Comparison of ENCODE assay signal across 34 cellular contexts in the genomic region with DNA sequence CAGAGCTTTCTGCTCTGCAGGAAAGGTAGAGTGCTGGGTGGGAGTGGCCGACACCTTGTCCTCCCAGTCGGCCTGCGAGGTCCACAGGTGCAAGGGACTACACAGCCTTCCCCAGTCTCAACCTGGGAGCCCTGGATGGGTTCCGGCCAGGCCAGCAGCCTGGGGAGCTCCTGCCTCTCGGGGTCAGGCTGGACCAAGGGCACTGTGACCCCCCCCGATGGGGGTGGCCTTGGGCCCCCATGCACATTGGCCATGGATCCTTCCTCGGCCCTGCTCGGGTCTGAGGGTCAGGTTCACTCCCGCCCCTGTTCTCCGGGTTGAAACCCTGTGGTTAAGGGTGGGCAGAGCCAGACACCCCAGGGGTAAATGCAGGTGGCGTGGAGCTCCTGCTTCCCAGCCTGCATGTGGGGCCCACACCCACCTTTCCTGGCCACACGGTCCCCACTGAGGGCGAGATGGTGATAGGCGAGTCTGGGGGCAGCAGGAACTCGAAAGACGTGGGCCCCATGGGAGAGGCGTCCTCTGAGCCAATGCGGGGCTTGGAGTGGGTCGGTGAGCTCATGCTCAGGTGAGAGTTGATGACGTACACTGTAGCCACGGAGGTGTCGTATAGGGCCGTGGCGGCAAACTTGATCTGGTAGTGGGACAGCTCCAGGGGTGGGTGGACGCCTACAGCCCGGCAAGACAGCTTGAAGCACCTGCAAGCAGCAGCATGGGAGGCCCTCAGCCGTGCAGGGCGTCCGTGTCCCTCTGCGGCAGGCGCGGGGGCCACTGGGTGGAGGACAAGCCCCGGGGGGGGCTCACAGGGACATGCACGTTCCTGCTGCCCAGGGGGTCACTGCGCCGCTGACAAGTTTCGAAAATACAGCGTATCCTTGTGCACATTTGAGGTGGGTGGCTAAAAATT. TPM values are rescaled to one million over a fixed set of nuclear protein-coding genes. Genes with fewer than 3 reads are reported as not detected.
A peak's percentile ranks its signal among the peaks of the same experiment; 100 is the strongest.
DNase-seq lines count a peak whose midpoint lies in the region; ATAC-seq, FAIRE-seq and TF ChIP-seq lines count a peak whose summit lies in the region.
"Had no signal": no experiment of that assay in that cellular context is flagged by ENCODE, and none has a peak within 500 bp of the region (broad histone marks: within the 10 kb centered on the region; RNA-seq: fewer than 3 reads in every experiment).

No MANE protein-coding gene starts in this region.

- H3K4me1 Mint-ChIP-seq in stimulated activated naive CD8-positive, alpha-beta T cell treated with anti-CD3 and anti-CD28 coated beads, Interleukin-15, amount 100 ng/mL, for 72 hours: no peaks in the 10 kb centered on the region
- no peaks in the 10 kb centered on the region for H3K4me1 Mint-ChIP-seq in chondrocyte (ENCODE audit: low read depth)
- H3K4me1 Mint-ChIP-seq: activated naive CD4-positive, alpha-beta T cell treated with anti-CD3 and anti-CD28 coated beads, Interleukin-2, amount 50 U/mL, for 24 hours; CD14-positive monocyte; immature natural killer cell; neural crest cell had no signal

- intact Hi-C loops in HepG2 (cut with micrococcal nuclease; ENCODE audit: unreplicated experiment): no loop called here

- POLR2A ChIA-PET in HepG2 (lab: Yijun Ruan, JAX): interaction anchor here (2.0 kb wide), 1 partner anchor 10 kb away, joined by 6 read pairs; a partner anchor contains a TSS

- no peak for DNase-seq in stimulated activated naive CD8-positive, alpha-beta T cell treated with anti-CD3 and anti-CD28 coated beads, Interleukin-15, amount 100 ng/mL, for 72 hours
- no peak for DNase-seq in stimulated activated naive CD8-positive, alpha-beta T cell treated with anti-CD3 and anti-CD28 coated beads, Interleukin-15, Interleukin-2, amounts not matched to agents 100 U/mL and 50 U/mL, for 24 hours
- DNase-seq in chondrocyte (ENCODE audit: low spot score) (peak; percentile 90), HepG2 (ENCODE audit: low spot score) (no peak), NOMO-1 (lab: John Stamatoyannopoulos, UW; ENCODE audit: unreplicated experiment in 2 of 2) (no peak), ACHN (no peak)
- DNase-seq in stimulated activated CD4-positive, alpha-beta T cell treated with anti-CD3 and anti-CD28 coated beads, Interleukin-4, amount 100 ng/mL, for 4 hours: no peak
- DNase-seq: activated CD4-positive, alpha-beta memory T cell treated with anti-CD3 and anti-CD28 coated beads for 36 hours; activated T-cell treated with anti-CD3 and anti-CD28 coated beads for 4 hours; anterior cingulate cortex; DMS79 treated with DMSO at 0.1 percent for 48 hours; effector CD4-positive, alpha-beta T cell; GF-D8; hypothalamus; immature natural killer cell; mesenchymal stem cell; NCI-H146; NCI-H446 treated with DMSO at 0.1 percent for 48 hours; NCI-H774; stimulated activated CD4-positive, alpha-beta T cell treated with anti-CD3 and anti-CD28 coated beads, Interleukin-2, amount 100 ng/mL, for 24 hours; stimulated activated CD8-positive, alpha-beta memory T cell treated with anti-CD3 and anti-CD28 coated beads, Interleukin-4, amount 100 ng/mL, for 48 hours; thyroid gland had no signal

- TF ChIP-seq RAD21 in HepG2 (CRISPR knock-in tag; IDR thresholded peaks at IDR 0.05): no peak

- peaks cover 11 to 13% of the 10 kb centered on the region in 2 donors for H3K9me3 Mint-ChIP-seq in stimulated activated naive CD8-positive, alpha-beta T cell treated with anti-CD3 and anti-CD28 coated beads, Interleukin-15, amount 100 ng/mL, for 72 hours
- no peaks in the 10 kb centered on the region for H3K9me3 Mint-ChIP-seq in chondrocyte (ENCODE audit: low read depth)
- H3K9me3 Mint-ChIP-seq: activated naive CD4-positive, alpha-beta T cell treated with anti-CD3 and anti-CD28 coated beads, Interleukin-2, amount 50 U/mL, for 24 hours; immature natural killer cell had no signal

- H2AFZ ChIP-seq in HepG2 (ENCODE audit: low read length): no peak overlapping the region

- no peaks in the 10 kb centered on the region for H3K36me3 ChIP-seq in HepG2 (replicated peaks in 1 of 2; ENCODE audit: control insufficient read depth in 1 of 2, insufficient read depth in 2 of 2, low read length in 2 of 2)
- H3K36me3 ChIP-seq: breast epithelium, gastroesophageal sphincter, HAP-1, pancreas, thyroid gland had no signal

- 64% methylated on average over 28 of the region's 38 CpGs for WGBS in HepG2 (ENCODE audit: low lambda C conversion rate)

- H3K4me2 ChIP-seq in HepG2 (ENCODE audit: low read depth, low read length): 0 out of 2 replicates have a peak overlapping the region, but pooled peaks have one; percentile 3

- H4K20me1 ChIP-seq in HepG2 (ENCODE audit: insufficient read depth, low read length): no peaks in the 10 kb centered on the region

- no peaks in the 10 kb centered on the region for H3K79me2 ChIP-seq in HepG2 (ENCODE audit: insufficient read depth, low read length)

- no peak for FAIRE-seq in HepG2 (lab: Jason Lieb, UNC)
- FAIRE-seq: pancreas had no signal

- no TSS peak for BruUV-seq in HepG2 (replicated peaks; lab: Mats Ljungman, UMichigan)

- peaks cover 19% of the 10 kb centered on the region for H3K4me1 ChIP-seq in HepG2 (ENCODE audit: insufficient read depth, low read length)
- H3K4me1 ChIP-seq: breast epithelium, gastroesophageal sphincter, HAP-1, thyroid gland had no signal

- TF ChIP-seq CTCF in chondrocyte (IDR thresholded peaks at IDR 0.05) (no peak), HepG2 (CRISPR knock-in tag; IDR thresholded peaks at IDR 0.05) (no peak)

- H3K9me3 ChIP-seq in HepG2 (ENCODE audit: low read length): no peaks in the 10 kb centered on the region
- H3K9me3 ChIP-seq: breast epithelium, gastroesophageal sphincter, HAP-1, pancreas, thyroid gland had no signal

- CTCF ChIA-PET in HepG2 (lab: Yijun Ruan, JAX; ENCODE audit: low intra/inter-chr PET ratio, low total read pairs): no interaction called here

- no peaks in the 10 kb centered on the region for H3K27me3 Mint-ChIP-seq in stimulated activated naive CD8-positive, alpha-beta T cell treated with anti-CD3 and anti-CD28 coated beads, Interleukin-15, amount 100 ng/mL, for 72 hours
- H3K27me3 Mint-ChIP-seq in chondrocyte (ENCODE audit: low read depth): peaks cover 2% of the 10 kb centered on the region
- H3K27me3 Mint-ChIP-seq: activated CD4-positive, alpha-beta memory T cell treated with anti-CD3 and anti-CD28 coated beads for 36 hours; activated naive CD4-positive, alpha-beta T cell treated with anti-CD3 and anti-CD28 coated beads, Interleukin-2, amount 50 U/mL, for 24 hours had no signal

- TF ChIP-seq EP300 in HepG2 (IDR thresholded peaks at IDR 0.05; ENCODE audit: low read depth in 2 of 2, low read length in 2 of 2) (no peak), HepG2 (CRISPR knock-in tag; IDR thresholded peaks at IDR 0.05; ENCODE audit: borderline replicate concordance) (no peak)

- no peak overlapping the region for H3K9ac ChIP-seq in HepG2 (ENCODE audit: insufficient read depth, low read depth, low read length)

- ATAC-seq in stimulated activated naive CD8-positive, alpha-beta T cell treated with anti-CD3 and anti-CD28 coated beads, Interleukin-15, amount 100 ng/mL, for 72 hours: peak; percentile 16
- no peak for ATAC-seq in stimulated activated naive CD8-positive, alpha-beta T cell treated with anti-CD3 and anti-CD28 coated beads, Interleukin-15, Interleukin-2, amounts not matched to agents 100 U/mL and 50 U/mL, for 24 hours
- peak; percentile 13 for ATAC-seq in HepG2
- ATAC-seq: activated CD4-positive, CD25-positive, alpha-beta regulatory T cell treated with anti-CD3 and anti-CD28 coated beads, Interleukin-2, amount 50 U/mL, for 24 hours; gastroesophageal sphincter had no signal

- H3K27me3 ChIP-seq in HepG2 (ENCODE audit: control insufficient read depth in 1 of 2, insufficient read depth in 2 of 2, low read length in 2 of 2): peaks cover 22 to 41% of the 10 kb centered on the region in 2 experiments; a peak in 4 of 5 replicates
- H3K27me3 ChIP-seq: breast epithelium, pancreas, thyroid gland had no signal

- no peak overlapping the region for H3K27ac ChIP-seq in HepG2 (ENCODE audit: extremely low read length, insufficient read depth, low read length)
- H3K27ac ChIP-seq: breast epithelium, gastroesophageal sphincter, pancreas, thyroid gland had no signal

- no peak overlapping the region; a peak in 1 of 6 replicates for H3K4me3 ChIP-seq in HepG2 (replicated peaks in 1 of 3; ENCODE audit: insufficient read depth in 1 of 3, low read depth in 2 of 3, low read length in 3 of 3)
- H3K4me3 ChIP-seq: breast epithelium, gastroesophageal sphincter, HAP-1, pancreas, thyroid gland had no signal

- in situ Hi-C loops in HepG2 (cut with HindIII; ENCODE audit: extremely low pct_ligation_motif_present, low pct_unique_long_range_greater_than_20kb): no loop called here
- in situ Hi-C loops in ACHN (cut with HindIII; ENCODE audit: low pct_ligation_motif_present, low pct_unique_long_range_greater_than_20kb, low sequenced_read_pairs): no loop called here

- no peak overlapping the region for H3K4me3 Mint-ChIP-seq in stimulated activated naive CD8-positive, alpha-beta T cell treated with anti-CD3 and anti-CD28 coated beads, Interleukin-15, amount 100 ng/mL, for 72 hours
- H3K4me3 Mint-ChIP-seq in chondrocyte (ENCODE audit: unreplicated experiment): no peak overlapping the region
- H3K4me3 Mint-ChIP-seq: activated CD4-positive, alpha-beta memory T cell treated with anti-CD3 and anti-CD28 coated beads for 36 hours; activated naive CD4-positive, alpha-beta T cell treated with anti-CD3 and anti-CD28 coated beads, Interleukin-2, amount 50 U/mL, for 24 hours; CD14-positive monocyte; immature natural killer cell; neural crest cell had no signal

- no peak overlapping the region for H3K27ac Mint-ChIP-seq in stimulated activated naive CD8-positive, alpha-beta T cell treated with anti-CD3 and anti-CD28 coated beads, Interleukin-15, amount 100 ng/mL, for 72 hours
- no peak overlapping the region for H3K27ac Mint-ChIP-seq in chondrocyte (ENCODE audit: unreplicated experiment)
- H3K27ac Mint-ChIP-seq: activated CD4-positive, alpha-beta memory T cell treated with anti-CD3 and anti-CD28 coated beads for 36 hours; activated naive CD4-positive, alpha-beta T cell treated with anti-CD3 and anti-CD28 coated beads, Interleukin-2, amount 50 U/mL, for 24 hours; activated T-helper 2 cell treated with anti-CD3 and anti-CD28 coated beads, Interferon-gamma antibody, Interleukin-2, Interleukin-4, amounts not matched to agents 10 μg/mL and 5 μg/mL and 100 μg/mL, durations not matched to agents 14 hours and 24 hours and 36 hours; CD14-positive monocyte; immature natural killer cell had no signal

- peaks cover 1% of the 10 kb centered on the region for H3K36me3 Mint-ChIP-seq in chondrocyte (ENCODE audit: low read depth)
- H3K36me3 Mint-ChIP-seq: activated CD4-positive, alpha-beta memory T cell treated with anti-CD3 and anti-CD28 coated beads for 36 hours; activated naive CD4-positive, alpha-beta T cell treated with anti-CD3 and anti-CD28 coated beads, Interleukin-2, amount 50 U/mL, for 24 hours; CD14-positive monocyte; immature natural killer cell had no signal

- TF ChIP-seq POLR2A in HepG2 (IDR thresholded peaks at IDR 0.05; ENCODE audit: insufficient read depth in 1 of 2, low read depth in 2 of 2, low read length in 2 of 2): no peak

RNA-seq across cellular contexts. Expression of a gene that starts 10.8 kb away (rescaled TPM):
- total RNA-seq in chondrocyte (0.67 to 0.90 TPM (median 0.68 TPM) in 3 replicates), HepG2 (2016; rRNA removed; fragmentation: Illumina TruSeq; extraction: Trizol) (12.9 and 18.7 TPM in 2 replicates)
- 49.1 and 56.2 TPM in 2 replicates for total RNA-seq in HepG2 (2016; cell fraction: cytosol; rRNA removed; fragmentation: Illumina TruSeq; extraction: Trizol; ENCODE audit: low read depth)
- 9.2 and 18.5 TPM in 2 replicates for total RNA-seq in HepG2 (2016; cell fraction: insoluble cytoplasmic fraction; rRNA removed; fragmentation: Illumina TruSeq; extraction: Trizol)
- total RNA-seq in HepG2 (2016; cell fraction: membrane; rRNA removed; fragmentation: Illumina TruSeq; extraction: Trizol): 52.4 and 62.3 TPM in 2 replicates
- total RNA-seq in HepG2 (2016; cell fraction: nucleus; rRNA removed; fragmentation: Illumina TruSeq; extraction: Trizol): 7.7 and 11.9 TPM in 2 replicates
- 13.2 and 15.3 TPM in 2 replicates for polyA plus RNA-seq in HepG2 (2011; rRNA removed)
- polyA plus RNA-seq in HepG2 (2011; cell fraction: cytosol; rRNA removed): 12.8 and 25.5 TPM in 2 replicates
- polyA plus RNA-seq in HepG2 (2011; cell fraction: nucleus; rRNA removed): 29.4 and 36.3 TPM in 2 replicates
- polyA plus RNA-seq in HepG2 (2012): 6.6 and 7.8 TPM in 2 replicates
- polyA plus RNA-seq in HepG2 (2016; cell fraction: cytosol; fragmentation: Illumina TruSeq; extraction: Trizol; ENCODE audit: low read depth): 77.9 and 88.5 TPM in 2 replicates
- 13.6 and 17.5 TPM in 2 replicates for polyA plus RNA-seq in HepG2 (2016; cell fraction: insoluble cytoplasmic fraction; fragmentation: Illumina TruSeq; extraction: Trizol; ENCODE audit: low read depth)
- 69.4 and 73.4 TPM in 2 replicates for polyA plus RNA-seq in HepG2 (2016; cell fraction: membrane; fragmentation: Illumina TruSeq; extraction: Trizol; ENCODE audit: low read depth)
- 21.1 and 21.2 TPM in 2 replicates for polyA plus RNA-seq in HepG2 (2016; cell fraction: nucleus; fragmentation: Illumina TruSeq; extraction: Trizol; ENCODE audit: insufficient read depth, low read depth)
- 1.1 and 27.0 TPM in 2 replicates for polyA minus RNA-seq in HepG2 (2011; rRNA and poly(A)+ RNA removed; ENCODE audit: low replicate concordance)
- polyA minus RNA-seq in HepG2 (2011; cell fraction: cytosol; rRNA and poly(A)+ RNA removed): 7.6 and 7.8 TPM in 2 replicates
- polyA minus RNA-seq in HepG2 (2011; cell fraction: nucleus; rRNA and poly(A)+ RNA removed): 2.3 and 2.6 TPM in 2 replicates
- total RNA-seq: SK-MEL-5; T-helper 1 cell treated with Interleukin-12 subunit alpha and Interleukin-12 subunit beta and Interleukin-4 antibody, amounts not matched to agents 30 ng/mL and 1 ng/mL, for 36 hours; thyroid gland had no signal
- polyA plus RNA-seq: CD14-positive monocyte had no signal

RNA-seq across cellular contexts. Expression of a gene that starts 14.8 kb away (rescaled TPM):
- total RNA-seq in chondrocyte: 2.1 to 2.3 TPM (median 2.1 TPM) in 3 replicates
- 0.11 TPM in 1 of 2 replicates, not detected in the other for total RNA-seq in HepG2 (2016; rRNA removed; fragmentation: Illumina TruSeq; extraction: Trizol)
- total RNA-seq in HepG2 (2016; cell fraction: cytosol; rRNA removed; fragmentation: Illumina TruSeq; extraction: Trizol; ENCODE audit: low read depth): not detected in 2 replicates
- total RNA-seq in HepG2 (2016; cell fraction: insoluble cytoplasmic fraction; rRNA removed; fragmentation: Illumina TruSeq; extraction: Trizol): 0.13 TPM in 1 of 2 replicates, not detected in the other
- total RNA-seq in HepG2 (2016; cell fraction: membrane; rRNA removed; fragmentation: Illumina TruSeq; extraction: Trizol): not detected in 2 replicates
- not detected in 2 replicates for total RNA-seq in HepG2 (2016; cell fraction: nucleus; rRNA removed; fragmentation: Illumina TruSeq; extraction: Trizol)
- 0.12 TPM in 1 of 2 replicates, not detected in the other for polyA plus RNA-seq in HepG2 (2011; rRNA removed)
- polyA plus RNA-seq in HepG2 (2011; cell fraction: cytosol; rRNA removed): not detected in 2 replicates
- 0.80 and 1.5 TPM in 2 replicates for polyA plus RNA-seq in HepG2 (2011; cell fraction: nucleus; rRNA removed)
- polyA plus RNA-seq in HepG2 (2012): not detected in 2 replicates
- polyA plus RNA-seq in HepG2 (2016; cell fraction: cytosol; fragmentation: Illumina TruSeq; extraction: Trizol; ENCODE audit: low read depth): not detected in 2 replicates
- not detected in 2 replicates for polyA plus RNA-seq in HepG2 (2016; cell fraction: insoluble cytoplasmic fraction; fragmentation: Illumina TruSeq; extraction: Trizol; ENCODE audit: low read depth)
- not detected in 2 replicates for polyA plus RNA-seq in HepG2 (2016; cell fraction: membrane; fragmentation: Illumina TruSeq; extraction: Trizol; ENCODE audit: low read depth)
- polyA plus RNA-seq in HepG2 (2016; cell fraction: nucleus; fragmentation: Illumina TruSeq; extraction: Trizol; ENCODE audit: insufficient read depth, low read depth): 0.38 and 0.87 TPM in 2 replicates
- not detected in 2 replicates for polyA minus RNA-seq in HepG2 (2011; rRNA and poly(A)+ RNA removed; ENCODE audit: low replicate concordance)
- polyA minus RNA-seq in HepG2 (2011; cell fraction: cytosol; rRNA and poly(A)+ RNA removed): not detected in 2 replicates
- 0.64 TPM in 1 of 2 replicates, not detected in the other for polyA minus RNA-seq in HepG2 (2011; cell fraction: nucleus; rRNA and poly(A)+ RNA removed)
- total RNA-seq: RPMI7951; T-helper 1 cell treated with Interleukin-12 subunit alpha and Interleukin-12 subunit beta and Interleukin-4 antibody, amounts not matched to agents 30 ng/mL and 1 ng/mL, for 36 hours had no signal
- polyA plus RNA-seq: CD14-positive monocyte, immature natural killer cell had no signal

RNA-seq across cellular contexts. Expression of a gene that starts 39.0 kb away (rescaled TPM):
- total RNA-seq in chondrocyte: 419 to 543 TPM (median 538 TPM) in 3 replicates
- total RNA-seq in HepG2 (2016; rRNA removed; fragmentation: Illumina TruSeq; extraction: Trizol): 66.2 and 76.7 TPM in 2 replicates
- 98.5 and 108 TPM in 2 replicates for total RNA-seq in HepG2 (2016; cell fraction: cytosol; rRNA removed; fragmentation: Illumina TruSeq; extraction: Trizol; ENCODE audit: low read depth)
- total RNA-seq in HepG2 (2016; cell fraction: insoluble cytoplasmic fraction; rRNA removed; fragmentation: Illumina TruSeq; extraction: Trizol): 68.2 and 68.8 TPM in 2 replicates
- total RNA-seq in HepG2 (2016; cell fraction: membrane; rRNA removed; fragmentation: Illumina TruSeq; extraction: Trizol): 163 and 168 TPM in 2 replicates
- 45.2 and 49.3 TPM in 2 replicates for total RNA-seq in HepG2 (2016; cell fraction: nucleus; rRNA removed; fragmentation: Illumina TruSeq; extraction: Trizol)
- 327 and 345 TPM in 2 replicates for polyA plus RNA-seq in HepG2 (2011; rRNA removed)
- 278 and 286 TPM in 2 replicates for polyA plus RNA-seq in HepG2 (2011; cell fraction: cytosol; rRNA removed)
- polyA plus RNA-seq in HepG2 (2011; cell fraction: nucleus; rRNA removed): 169 and 179 TPM in 2 replicates
- polyA plus RNA-seq in HepG2 (2012): 196 and 197 TPM in 2 replicates
- 302 and 370 TPM in 2 replicates for polyA plus RNA-seq in HepG2 (2016; cell fraction: cytosol; fragmentation: Illumina TruSeq; extraction: Trizol; ENCODE audit: low read depth)
- polyA plus RNA-seq in HepG2 (2016; cell fraction: insoluble cytoplasmic fraction; fragmentation: Illumina TruSeq; extraction: Trizol; ENCODE audit: low read depth): 201 and 257 TPM in 2 replicates
- 387 and 445 TPM in 2 replicates for polyA plus RNA-seq in HepG2 (2016; cell fraction: membrane; fragmentation: Illumina TruSeq; extraction: Trizol; ENCODE audit: low read depth)
- 156 and 160 TPM in 2 replicates for polyA plus RNA-seq in HepG2 (2016; cell fraction: nucleus; fragmentation: Illumina TruSeq; extraction: Trizol; ENCODE audit: insufficient read depth, low read depth)
- 349 and 450 TPM in 2 replicates for polyA minus RNA-seq in HepG2 (2011; rRNA and poly(A)+ RNA removed; ENCODE audit: low replicate concordance)
- polyA minus RNA-seq in HepG2 (2011; cell fraction: cytosol; rRNA and poly(A)+ RNA removed): 168 and 187 TPM in 2 replicates
- 63.1 and 70.6 TPM in 2 replicates for polyA minus RNA-seq in HepG2 (2011; cell fraction: nucleus; rRNA and poly(A)+ RNA removed)
